In genomic region chr21:42513151-42513984, GRCh38 we compare ENCODE assay signal across 8 cellular contexts. TPM values are rescaled to one million over a fixed set of nuclear protein-coding genes. Genes with fewer than 3 reads are reported as not detected.
DNase-seq lines count a peak whose midpoint lies in the region; ATAC-seq, FAIRE-seq and TF ChIP-seq lines count a peak whose summit lies in the region.

Gene SLC37A1, plus strand, starts transcription at chr21:42513852. Its CDS starts 4,603 bp downstream, at chr21:42518455.

- H3K4me3 Mint-ChIP-seq in activated CD4-positive, alpha-beta memory T cell treated with anti-CD3 and anti-CD28 coated beads for 36 hours = peak within 1 kb of the TSS; percentile 77
- peak within 1 kb of the TSS; percentile 76 to 97 (median 90) for H3K4me3 Mint-ChIP-seq in naive thymus-derived CD4-positive, alpha-beta T cell

- no peaks in the 10 kb centered on the region for H3K27me3 Mint-ChIP-seq in activated CD4-positive, alpha-beta memory T cell treated with anti-CD3 and anti-CD28 coated beads for 36 hours
- peaks cover 0 to 19% (median 0%) of the 10 kb centered on the region in 5 donors for H3K27me3 Mint-ChIP-seq in naive thymus-derived CD4-positive, alpha-beta T cell

- H2AFZ ChIP-seq in ACC112 (ENCODE audit: low read length, unreplicated experiment) = peak within 1 kb of the TSS; percentile 92

- no peak for TF ChIP-seq CTCF in epithelial cell of proximal tubule (conservative IDR thresholded peaks at IDR 0.05; ENCODE audit: low read depth, low read length)

- CTCF ChIA-PET in activated CD4-positive, alpha-beta memory T cell treated with anti-CD3 and anti-CD28 coated beads for 36 hours (lab: Charles Lee) = interaction anchor here (1.4 to 1.7 kb wide), 2 partner anchors 12 to 14 kb away, joined by 4 to 9 read pairs; no protein-coding TSS in a partner anchor
- CTCF ChIA-PET in naive thymus-derived CD4-positive, alpha-beta T cell (lab: Charles Lee) = interaction anchor here (0.6 to 0.7 kb wide), 2 partner anchors 17 to 63 kb away, joined by 3 to 4 read pairs; partner anchors contain the start of gene RSPH1

- H3K9me3 ChIP-seq in naive thymus-derived CD4-positive, alpha-beta T cell (ENCODE audit: control insufficient read depth in 2 of 3, low read length in 3 of 3) = no peaks in the 10 kb centered on the region

- H3K79me2 ChIP-seq in ACC112 (ENCODE audit: control insufficient read depth, insufficient read depth, low read length, unreplicated experiment) = no peaks in the 10 kb centered on the region

- H3K27me3 ChIP-seq in ACC112 (ENCODE audit: insufficient read depth, low read length) = no peaks in the 10 kb centered on the region
- no peaks in the 10 kb centered on the region for H3K27me3 ChIP-seq in naive thymus-derived CD4-positive, alpha-beta T cell (ENCODE audit: control insufficient read depth in 2 of 2, insufficient read depth in 2 of 2, low read length in 2 of 2)

- ATAC-seq in GM18505 (IDR thresholded peaks at IDR 0.05; ENCODE audit: unreplicated experiment) = peak; percentile 42
- ATAC-seq in HG03432 (IDR thresholded peaks at IDR 0.05; ENCODE audit: unreplicated experiment) = peak; percentile 52
- ATAC-seq in naive thymus-derived CD4-positive, alpha-beta T cell = peak; percentile 78
- ATAC-seq in GM19328 (IDR thresholded peaks at IDR 0.05; ENCODE audit: unreplicated experiment) = no peak

- H3K4me1 ChIP-seq in ACC112 (ENCODE audit: control insufficient read depth, insufficient read depth, low read length, unreplicated experiment) = peaks cover 9% of the 10 kb centered on the region
- H3K4me1 ChIP-seq in naive thymus-derived CD4-positive, alpha-beta T cell (ENCODE audit: control insufficient read depth in 2 of 2, insufficient read depth in 2 of 2, low read length in 2 of 2) = peaks cover 18 to 20% of the 10 kb centered on the region in 2 donors

- POLR2A ChIA-PET in activated CD4-positive, alpha-beta memory T cell treated with anti-CD3 and anti-CD28 coated beads for 36 hours (lab: Charles Lee) = interaction anchor here (1.1 to 2.8 kb wide), 3 partner anchors 14 to 18 kb away, joined by 3 to 25 read pairs (median 6); partner anchors contain the start of gene RSPH1
- POLR2A ChIA-PET in naive thymus-derived CD4-positive, alpha-beta T cell (lab: Charles Lee) = interaction anchor here (0.6 to 2.0 kb wide), 6 partner anchors 14 to 110 kb away, joined by 3 to 13 read pairs (median 4); partner anchors contain the start of gene UBASH3A

- DNase-seq in activated CD4-positive, alpha-beta memory T cell treated with anti-CD3 and anti-CD28 coated beads for 36 hours = peak; percentile 48
- DNase-seq in epithelial cell of proximal tubule (ENCODE audit: low read depth) (no peak), urothelium cell line (ENCODE audit: low spot score) (peak; percentile 32)
- DNase-seq in naive thymus-derived CD4-positive, alpha-beta T cell = peak in 7 of 9 donors; percentile 36 to 62 (median 50)

- no peak for TF ChIP-seq POLR2A in GM18505 (IDR thresholded peaks at IDR 0.05; ENCODE audit: borderline replicate concordance, extremely low read depth, insufficient read depth, insufficient read length)

- H3K4me3 ChIP-seq in ACC112 (ENCODE audit: low read depth, low read length) (peak within 1 kb of the TSS; percentile 86), epithelial cell of proximal tubule (ENCODE audit: low read depth, low read length) (peak within 1 kb of the TSS; percentile 80)
- peak within 1 kb of the TSS; percentile 82 for H3K4me3 ChIP-seq in naive thymus-derived CD4-positive, alpha-beta T cell (ENCODE audit: low read length)

- H3K36me3 ChIP-seq in ACC112 (ENCODE audit: insufficient read depth, low read length) = no peaks in the 10 kb centered on the region
- H3K36me3 ChIP-seq in naive thymus-derived CD4-positive, alpha-beta T cell (ENCODE audit: control insufficient read depth in 2 of 3, insufficient read depth in 3 of 3, low read length in 3 of 3) = peaks cover 0 to 21% (median 0%) of the 10 kb centered on the region in 3 experiments

- no peaks in the 10 kb centered on the region for H3K9me3 Mint-ChIP-seq in activated CD4-positive, alpha-beta memory T cell treated with anti-CD3 and anti-CD28 coated beads for 36 hours
- no peaks in the 10 kb centered on the region for H3K9me3 Mint-ChIP-seq in naive thymus-derived CD4-positive, alpha-beta T cell

- H3K27ac ChIP-seq in ACC112 (ENCODE audit: low read depth, low read length) = no peak within 1 kb of the TSS
- H3K27ac ChIP-seq in naive thymus-derived CD4-positive, alpha-beta T cell (ENCODE audit: low read depth, low read length) = peak within 1 kb of the TSS; percentile 87

- H3K27ac Mint-ChIP-seq in activated CD4-positive, alpha-beta memory T cell treated with anti-CD3 and anti-CD28 coated beads for 36 hours = peak within 1 kb of the TSS; percentile 63
- peak within 1 kb of the TSS; percentile 84 to 94 (median 88) for H3K27ac Mint-ChIP-seq in naive thymus-derived CD4-positive, alpha-beta T cell

- H3K4me1 Mint-ChIP-seq in activated CD4-positive, alpha-beta memory T cell treated with anti-CD3 and anti-CD28 coated beads for 36 hours (ENCODE audit: low read depth) = peaks cover 30% of the 10 kb centered on the region
- peaks cover 22 to 45% (median 38%) of the 10 kb centered on the region in 7 donors for H3K4me1 Mint-ChIP-seq in naive thymus-derived CD4-positive, alpha-beta T cell

- no peak for FAIRE-seq in urothelium cell line (lab: Jason Lieb, UNC)

- intact Hi-C loops in activated CD4-positive, alpha-beta memory T cell treated with anti-CD3 and anti-CD28 coated beads for 36 hours (cut with micrococcal nuclease) = no loop called here
- intact Hi-C loops in naive thymus-derived CD4-positive, alpha-beta T cell (cut with micrococcal nuclease) = loop anchor here (1.0 to 5.0 kb wide), 4 partner anchors 14 to 464 kb away; partner anchors contain the start of gene UBASH3A (in 1 of the 2)

- H3K36me3 Mint-ChIP-seq in activated CD4-positive, alpha-beta memory T cell treated with anti-CD3 and anti-CD28 coated beads for 36 hours = peaks cover 4% of the 10 kb centered on the region
- H3K36me3 Mint-ChIP-seq in naive thymus-derived CD4-positive, alpha-beta T cell = peaks cover 0 to 10% (median 3%) of the 10 kb centered on the region in 5 donors

RNA-seq across cellular contexts. Expression of gene SLC37A1, which starts in this region (rescaled TPM):
- 10 to 100 TPM; 21.1 to 21.2 TPM for total RNA-seq in activated CD4-positive, alpha-beta memory T cell treated with anti-CD3 and anti-CD28 coated beads for 36 hours
- 16.4 and 21.7 TPM in 2 replicates for total RNA-seq in epithelial cell of proximal tubule
- 10 to 100 TPM; 15.1 to 23.2 (median 18.1) TPM for total RNA-seq in naive thymus-derived CD4-positive, alpha-beta T cell
- polyA plus RNA-seq in naive thymus-derived CD4-positive, alpha-beta T cell = 1 to 10 TPM; 4.4 to 7.8 TPM
